Comparison of ENCODE assay signal across 22 cellular contexts in the genomic region with DNA sequence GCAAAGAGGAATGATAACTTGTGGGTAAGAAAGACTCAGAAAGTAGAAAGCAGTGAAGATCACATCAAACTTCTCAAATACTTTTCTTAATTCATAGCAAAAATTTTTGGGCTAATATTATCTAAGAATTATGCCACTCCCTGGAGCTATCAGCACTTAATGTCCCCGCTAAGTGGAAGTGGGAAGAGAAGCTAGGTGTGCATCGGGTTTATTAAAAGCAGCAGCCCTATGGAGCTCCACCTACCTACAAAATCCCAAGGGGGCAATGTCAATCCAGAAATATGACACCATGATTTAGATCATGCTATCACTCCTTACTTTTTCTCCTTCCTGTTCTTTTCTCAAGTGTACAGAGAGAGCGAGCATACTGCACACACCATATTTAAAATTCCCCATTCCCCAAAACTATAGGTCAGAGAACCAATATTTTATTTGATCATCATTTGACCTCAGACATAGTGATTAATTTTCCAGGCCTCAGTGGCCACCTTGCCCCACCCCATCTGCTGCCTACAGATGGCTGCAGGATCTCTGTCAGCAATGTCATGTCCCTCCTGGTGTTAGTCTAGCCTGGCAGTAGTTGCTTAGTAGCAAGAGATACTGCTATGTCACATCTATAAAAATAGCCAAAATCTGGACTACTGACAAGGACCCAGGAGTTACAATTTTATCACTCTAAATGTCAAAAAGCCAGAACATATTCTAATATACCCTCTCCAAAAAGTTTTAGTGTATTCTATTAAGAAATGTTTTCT.
DNase-seq lines count a peak whose midpoint lies in the region; ATAC-seq and TF ChIP-seq lines count a peak whose summit lies in the region.
"Had no signal": no experiment of that assay in that cellular context is flagged by ENCODE, and none has a peak within 500 bp of the region (broad histone marks: within the 10 kb centered on the region; RNA-seq: fewer than 3 reads in every experiment).

No MANE protein-coding gene starts in this region.

- ATAC-seq in heart left ventricle (peak; percentile 77 to 89 (median 82)), GM18519 (IDR thresholded peaks at IDR 0.05; ENCODE audit: low FRiP score, unreplicated experiment) (no peak)

- intact Hi-C loops in heart left ventricle (cut with DNase I), result loop anchor here in 6 of 10 donors (2.0 to 10.0 kb wide), 6 partner anchors 401 to 921 kb away; no protein-coding TSS in a partner anchor
- intact Hi-C loops in cardiac septum (cut with DNase I), result no loop called here

- peaks cover 0 to 22% (median 7%) of the 10 kb centered on the region in 9 donors for H3K27me3 ChIP-seq in heart left ventricle
- H3K27me3 ChIP-seq: neutrophil, thyroid gland had no signal

- TF ChIP-seq CTCF in heart left ventricle (IDR thresholded peaks at IDR 0.05), result no peak

- H3K36me3 ChIP-seq in heart left ventricle, result no peaks in the 10 kb centered on the region
- H3K36me3 ChIP-seq: neutrophil, sigmoid colon, stomach, thyroid gland had no signal

- DNase-seq in heart left ventricle, result no peak
- no peak for DNase-seq in cardiac septum (ENCODE audit: low spot score)
- DNase-seq in NCI-H2171 treated with DMSO at 0.1 percent for 48 hours (lab: John Stamatoyannopoulos, UW), result peak; percentile 95
- DNase-seq in cerebellar nuclear complex (lab: John Stamatoyannopoulos, UW), result peak; percentile 24 to 58
- no peak for DNase-seq in activated CD4-positive, alpha-beta T cell treated with anti-CD3 and anti-CD28 coated beads, Interleukin-2, amount 50 U/mL, for 1 hour
- DNase-seq in activated naive CD4-positive, alpha-beta T cell treated with Interleukin-2 at 50 U/mL for 16 hours, result no peak
- DNase-seq: activated B cell treated with CpG ODN at 0.5 μM for 24 hours; activated CD8-positive, alpha-beta memory T cell treated with anti-CD3 and anti-CD28 coated beads, Interleukin-2, amount 10 ng/mL, durations not matched to agents 7 days and 5 days; activated gamma-delta T cell; activated naive CD8-positive, alpha-beta T cell treated with anti-CD3 and anti-CD28 coated beads, Interleukin-2, amount 10 ng/mL, durations not matched to agents 7 days and 5 days; activated T-cell treated with anti-CD3 and anti-CD28 coated beads, Interleukin-2, amount 50 U/mL, for 4 hours; aorta; effector CD8-positive, alpha-beta T cell; H9; posterior cingulate gyrus; sigmoid colon; stimulated activated CD4-positive, alpha-beta T cell treated with anti-CD3 and anti-CD28 coated beads, Interleukin-12 subunit alpha, Interleukin-12 subunit beta, amount 100 ng/mL, for 4 hours; stomach had no signal

- WGBS in heart left ventricle, 4 donors, result 67 to 76% (median 71%) methylated on average over 3 of the region's 3 CpGs

- H3K4me1 ChIP-seq in heart left ventricle, result peaks cover 0 to 8% (median 0%) of the 10 kb centered on the region in 12 donors
- H3K4me1 ChIP-seq: sigmoid colon, stomach, thyroid gland had no signal

- no peak for TF ChIP-seq POLR2A in heart left ventricle (IDR thresholded peaks at IDR 0.05)

- no peaks in the 10 kb centered on the region for H3K9me3 ChIP-seq in heart left ventricle
- H3K9me3 ChIP-seq: neutrophil, sigmoid colon, stomach, thyroid gland had no signal

- H3K27ac ChIP-seq in heart left ventricle, result no peak overlapping the region
- H3K27ac ChIP-seq: coronary artery, neutrophil, sigmoid colon, stomach, thyroid gland had no signal

- no peak overlapping the region for H3K4me3 ChIP-seq in heart left ventricle
- H3K4me3 ChIP-seq: coronary artery, sigmoid colon, stomach, thyroid gland had no signal

Comparison
In these comparisons a context has a peak if more than half of its experiments do, and no peak if none do; other contexts are left out.
1. DNase-seq: peak in NCI-H2171 treated with DMSO at 0.1 percent for 48 hours (single experiment) and cerebellar nuclear complex (2 of 2); none in heart left ventricle (0 of 5), cardiac septum (single experiment), activated CD4-positive, alpha-beta T cell treated with anti-CD3 and anti-CD28 coated beads, Interleukin-2, amount 50 U/mL, for 1 hour (single experiment) and activated naive CD4-positive, alpha-beta T cell treated with Interleukin-2 at 50 U/mL for 16 hours (single experiment).